In genomic region chrX:49073641-49074575, GRCh38 we compare ENCODE assay signal across 8 cellular contexts. TPM values are rescaled to one million over a fixed set of nuclear protein-coding genes. Genes with fewer than 3 reads are reported as not detected.
A peak's percentile ranks its signal among the peaks of the same experiment; 100 is the strongest.
DNase-seq lines count a peak whose midpoint lies in the region; ATAC-seq and TF ChIP-seq lines count a peak whose summit lies in the region.

Gene PRAF2, minus strand, starts transcription at chrX:49074002. Its CDS starts 15 bp downstream, at chrX:49073987.

- H3K27me3 Mint-ChIP-seq in IgD-negative memory B cell: no peaks in the 10 kb centered on the region
- H3K27me3 Mint-ChIP-seq in natural killer cell treated with Interleukin-12 subunit alpha and Interleukin-12 subunit beta and Interleukin-15 and Interleukin-18, amount 100 ng/mL, for 72 hours: peaks cover 0 to 2% of the 10 kb centered on the region in 2 donors

- CTCF ChIA-PET in RWPE1 (lab: Yijun Ruan, JAX): no interaction called here

- H3K4me1 Mint-ChIP-seq in IgD-negative memory B cell: peaks cover 0 to 4% (median 4%) of the 10 kb centered on the region in 3 donors
- peaks cover 15 to 18% of the 10 kb centered on the region in 2 donors for H3K4me1 Mint-ChIP-seq in natural killer cell treated with Interleukin-12 subunit alpha and Interleukin-12 subunit beta and Interleukin-15 and Interleukin-18, amount 100 ng/mL, for 72 hours (ENCODE audit: low read depth in 2 of 2)

- H3K9me3 Mint-ChIP-seq in IgD-negative memory B cell: no peaks in the 10 kb centered on the region
- H3K9me3 Mint-ChIP-seq in natural killer cell treated with Interleukin-12 subunit alpha and Interleukin-12 subunit beta and Interleukin-15 and Interleukin-18, amount 100 ng/mL, for 72 hours: no peaks in the 10 kb centered on the region

- H3K4me3 Mint-ChIP-seq in IgD-negative memory B cell: peak within 1 kb of the TSS; percentile 83 to 90 (median 85)
- peak within 1 kb of the TSS; percentile 86 for H3K4me3 Mint-ChIP-seq in natural killer cell treated with Interleukin-12 subunit alpha and Interleukin-12 subunit beta and Interleukin-15 and Interleukin-18, amount 100 ng/mL, for 72 hours

- H3K27ac Mint-ChIP-seq in IgD-negative memory B cell: peak within 1 kb of the TSS; percentile 31 to 92 (median 90)
- peak within 1 kb of the TSS; percentile 71 to 83 for H3K27ac Mint-ChIP-seq in natural killer cell treated with Interleukin-12 subunit alpha and Interleukin-12 subunit beta and Interleukin-15 and Interleukin-18, amount 100 ng/mL, for 72 hours

- H3K4me3 ChIP-seq in fibroblast of pulmonary artery (replicated peaks; ENCODE audit: low read depth, low read length): peak within 1 kb of the TSS; percentile 73

- TF ChIP-seq CTCF in RWPE1 (conservative IDR thresholded peaks at IDR 0.05; ENCODE audit: low read depth) (no peak), fibroblast of pulmonary artery (IDR thresholded peaks at IDR 0.05; ENCODE audit: low read length, missing control alignments) (no peak)

- peaks cover 2% of the 10 kb centered on the region for H3K36me3 Mint-ChIP-seq in IgD-negative memory B cell
- H3K36me3 Mint-ChIP-seq in natural killer cell treated with Interleukin-12 subunit alpha and Interleukin-12 subunit beta and Interleukin-15 and Interleukin-18, amount 100 ng/mL, for 72 hours: no peaks in the 10 kb centered on the region

- H3K27ac ChIP-seq in RWPE1: peak within 1 kb of the TSS; percentile 71

- peak; percentile 95 for ATAC-seq in GM21390 (IDR thresholded peaks at IDR 0.05; ENCODE audit: unreplicated experiment)
- peak; percentile 94 to 97 for ATAC-seq in natural killer cell treated with Interleukin-12 subunit alpha and Interleukin-12 subunit beta and Interleukin-15 and Interleukin-18, amount 100 ng/mL, for 72 hours

- peak; percentile 86 for DNase-seq in CMK (ENCODE audit: low read depth)
- DNase-seq in RWPE1 (ENCODE audit: low spot score): peak; percentile 94
- peak; percentile 83 for DNase-seq in activated gamma-delta T cell (lab: John Stamatoyannopoulos, UW)
- DNase-seq in fibroblast of pulmonary artery (ENCODE audit: low read depth): peak; percentile 91
- peak; percentile 91 for DNase-seq in natural killer cell treated with Interleukin-12 subunit alpha and Interleukin-12 subunit beta and Interleukin-15 and Interleukin-18, amount 100 ng/mL, for 72 hours (ENCODE audit: low spot score)
- peak; percentile 88 for DNase-seq in stimulated activated naive CD4-positive, alpha-beta T cell treated with Interleukin-2 at 50 U/mL for 16 hours (lab: John Stamatoyannopoulos, UW)

- POLR2A ChIA-PET in RWPE1 (lab: Yijun Ruan, JAX; ENCODE audit: low non-redundant PET): interaction anchor here (0.7 to 1.0 kb wide), 2 partner anchors 14 to 22 kb away, joined by 3 read pairs; no protein-coding TSS in a partner anchor

RNA-seq across cellular contexts. Expression of gene PRAF2, which starts in this region (rescaled TPM):
- 37.6 TPM for polyA plus RNA-seq in IgD-negative memory B cell
- 10 to 100 TPM; 16.4 to 19.5 TPM for total RNA-seq in natural killer cell treated with Interleukin-12 subunit alpha and Interleukin-12 subunit beta and Interleukin-15 and Interleukin-18, amount 100 ng/mL, for 72 hours

Comparison
In these comparisons a context has a peak if more than half of its experiments do, and no peak if none do; other contexts are left out.
1. Peak in every context shown above with its lines: DNase-seq, ATAC-seq, H3K4me3 ChIP-seq and H3K27ac ChIP-seq.